1 cellular context compared by ENCODE assay signal in genomic region chr15:42274693-42274971, GRCh38.
TF ChIP-seq lines count a peak whose summit lies in the region.

No MANE protein-coding gene starts in this region.

TF ChIP-seq in endothelial cell of umbilical vein, 7 proteins besides CTCF, POLR2A, EP300 and RAD21 (continued from another document):
- no peak for TF ChIP-seq GATA2 (IDR thresholded peaks at IDR 0.05; ENCODE audit: insufficient read depth, insufficient read length, low read depth, low read length)
- TF ChIP-seq MAX (IDR thresholded peaks at IDR 0.05; ENCODE audit: insufficient read depth, insufficient read length): no peak
- no peak for TF ChIP-seq FOS (IDR thresholded peaks at IDR 0.05; ENCODE audit: borderline replicate concordance, insufficient read depth, low read length)
- TF ChIP-seq MYC (IDR thresholded peaks at IDR 0.05; ENCODE audit: low read depth, low read length): no peak
